In the genomic region with DNA sequence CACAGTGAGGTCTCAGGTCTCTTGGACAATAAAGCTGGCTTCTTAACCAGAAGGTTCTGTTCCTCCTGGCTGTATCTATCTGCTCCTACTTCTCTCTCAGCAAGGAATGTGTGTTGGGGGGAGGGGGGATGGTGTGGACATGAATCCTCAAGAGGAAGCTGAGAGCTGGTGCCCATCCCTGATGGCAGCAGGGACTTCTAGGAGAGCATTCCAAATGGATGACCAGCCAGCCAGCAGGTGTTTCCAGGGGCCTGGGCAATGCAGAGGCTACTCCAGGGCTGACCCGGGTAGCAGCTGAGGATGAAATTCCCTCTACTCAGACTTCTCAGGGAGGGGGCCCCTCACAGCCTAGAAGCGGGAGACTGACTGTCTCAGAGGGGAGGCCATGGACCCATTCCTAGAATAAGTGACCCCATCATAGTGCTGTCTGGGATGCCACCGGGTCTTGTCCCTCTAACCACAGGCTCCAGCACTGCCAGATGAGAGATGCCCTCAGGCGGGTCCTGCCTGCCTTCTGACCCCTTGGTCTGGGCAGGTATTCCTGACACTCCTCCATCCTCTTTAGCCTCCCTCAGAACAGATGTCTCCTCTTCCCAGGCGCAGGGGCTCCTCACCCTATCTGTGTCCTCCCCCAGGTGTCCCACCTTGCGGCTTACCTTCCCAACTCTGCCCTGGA, we compare ENCODE assay signal across 8 cellular contexts. TPM values are rescaled to one million over a fixed set of nuclear protein-coding genes. Genes with fewer than 3 reads are reported as not detected.
DNase-seq lines count a peak whose midpoint lies in the region; ATAC-seq and TF ChIP-seq lines count a peak whose summit lies in the region.

No MANE protein-coding gene starts in this region.

- no peak overlapping the region for H3K27ac ChIP-seq in DND-41 (ENCODE audit: low read length)

- H3K9me3 ChIP-seq in DND-41 (ENCODE audit: insufficient read depth, low read length, severe bottlenecking), result no peaks in the 10 kb centered on the region

- H3K27ac Mint-ChIP-seq in osteocyte (ENCODE audit: unreplicated experiment), result no peak overlapping the region

- H3K4me1 ChIP-seq in DND-41 (ENCODE audit: insufficient read depth, low read length), result peaks cover 28% of the 10 kb centered on the region

- peak overlapping the region; percentile 84 for H3K4me2 ChIP-seq in DND-41 (ENCODE audit: insufficient read depth, low read length)

- no peak for DNase-seq in DND-41
- peak; percentile 41 for DNase-seq in NCI-H226
- DNase-seq in epithelial cell of proximal tubule (ENCODE audit: low read depth), result no peak
- no peak for DNase-seq in osteocyte (ENCODE audit: extremely low spot score, unreplicated experiment)
- DNase-seq in HK-2 (ENCODE audit: unreplicated experiment), result no peak
- no peak for DNase-seq in GDM1 (lab: John Stamatoyannopoulos, UW)
- no peak for DNase-seq in HPDE6-E6E7 (ENCODE audit: extremely low spot score)

- H3K9me3 Mint-ChIP-seq in osteocyte (ENCODE audit: unreplicated experiment), result no peaks in the 10 kb centered on the region

- H3K4me1 Mint-ChIP-seq in osteocyte (ENCODE audit: unreplicated experiment), result peaks cover 34% of the 10 kb centered on the region

- no peaks in the 10 kb centered on the region for H3K27me3 ChIP-seq in DND-41 (ENCODE audit: insufficient read depth, low read length, poor library complexity)

- H2AFZ ChIP-seq in DND-41 (ENCODE audit: low read depth, low read length), result no peak overlapping the region

- H3K4me3 ChIP-seq in DND-41 (ENCODE audit: low read depth in 1 of 2, low read length in 2 of 2), result peak overlapping the region; percentile 50 to 64; a peak in 3 of 4 replicates
- peak overlapping the region; percentile 55 for H3K4me3 ChIP-seq in epithelial cell of proximal tubule (ENCODE audit: low read depth, low read length)

- H3K4me3 Mint-ChIP-seq in osteocyte (ENCODE audit: unreplicated experiment), result peak overlapping the region; percentile 76

- ATAC-seq in DND-41 (ENCODE audit: insufficient read depth, low read depth) (no peak), HG02852 (IDR thresholded peaks at IDR 0.05; ENCODE audit: unreplicated experiment) (no peak)

- H3K36me3 Mint-ChIP-seq in osteocyte (ENCODE audit: unreplicated experiment), result no peaks in the 10 kb centered on the region

- H3K36me3 ChIP-seq in DND-41 (ENCODE audit: insufficient read depth, low read length), result 0 out of 2 replicates have a peak, but pooled peaks cover 2% of the 10 kb centered on the region

- TF ChIP-seq CTCF in DND-41 (IDR thresholded peaks at IDR 0.05; ENCODE audit: borderline replicate concordance, extremely low read depth, low read length, poor library complexity, severe bottlenecking), result no peak
- no peak for TF ChIP-seq CTCF in epithelial cell of proximal tubule (conservative IDR thresholded peaks at IDR 0.05; ENCODE audit: low read depth, low read length)
- no peak for TF ChIP-seq CTCF in osteocyte (IDR thresholded peaks at IDR 0.05)

- H3K9ac ChIP-seq in DND-41 (ENCODE audit: low read depth, low read length), result peak overlapping the region; percentile 68

- H3K27me3 Mint-ChIP-seq in osteocyte (ENCODE audit: unreplicated experiment), result peaks cover under 1% of the 10 kb centered on the region

- peaks cover 7% of the 10 kb centered on the region; the same call in 1 of the 2 replicates for H4K20me1 ChIP-seq in DND-41 (ENCODE audit: insufficient read depth, low read length)

- H3K79me2 ChIP-seq in DND-41 (ENCODE audit: insufficient read depth, low read length), result no peaks in the 10 kb centered on the region

RNA-seq across cellular contexts. Expression of a gene that starts 1.2 kb away (rescaled TPM):
- total RNA-seq in epithelial cell of proximal tubule, result 12.9 and 21.2 TPM in 2 replicates
- 27.5 and 27.6 TPM in 2 replicates for total RNA-seq in osteocyte

RNA-seq across cellular contexts. Expression of a gene that starts 15.8 kb away (rescaled TPM):
- total RNA-seq in epithelial cell of proximal tubule, result 16.6 and 21.0 TPM in 2 replicates
- 18.6 and 23.2 TPM in 2 replicates for total RNA-seq in osteocyte

RNA-seq across cellular contexts. Expression of a gene that starts 28.4 kb away (rescaled TPM):
- total RNA-seq in epithelial cell of proximal tubule, result not detected in 2 replicates
- total RNA-seq in osteocyte, result not detected in 2 replicates

RNA-seq across cellular contexts. Expression of a gene that starts 56.7 kb away (rescaled TPM):
- total RNA-seq in epithelial cell of proximal tubule (35.2 and 92.7 TPM in 2 replicates), osteocyte (51.6 and 53.1 TPM in 2 replicates)
